Comparison of ENCODE assay signal across 1 cellular context in genomic region chr18:35811896-35812295, GRCh38.
TF ChIP-seq lines count a peak whose summit lies in the region.

No MANE protein-coding gene starts in this region.

TF ChIP-seq in GM12878, 131 proteins besides CTCF, POLR2A, EP300 and RAD21 (continued from another document and continues in another):
- TF ChIP-seq MLLT1 (IDR thresholded peaks at IDR 0.05) (peak; percentile 40; the same call in 1 of the 2 replicates), NBN (IDR thresholded peaks at IDR 0.05) (no peak), ATF7 (IDR thresholded peaks at IDR 0.05; ENCODE audit: low read depth) (peak; percentile 83), TCF7 (IDR thresholded peaks at IDR 0.05; ENCODE audit: borderline replicate concordance) (no peak), CHD4 (IDR thresholded peaks at IDR 0.05) (no peak), RAD51 (IDR thresholded peaks at IDR 0.05) (no peak), BACH1 (IDR thresholded peaks at IDR 0.05; ENCODE audit: borderline replicate concordance) (no peak), ZNF274 (IDR thresholded peaks at IDR 0.05; ENCODE audit: insufficient read depth, insufficient read length) (no peak), HDAC6 (IDR thresholded peaks at IDR 0.05; ENCODE audit: unreplicated experiment) (no peak), BHLHE40 (IDR thresholded peaks at IDR 0.05; ENCODE audit: borderline replicate concordance in 1 of 2, low read depth in 2 of 2, low read length in 1 of 2) (peak in 1 of 2 experiments; percentile 10; a peak in 1 of 4 replicates), CHD2 (IDR thresholded peaks at IDR 0.05; ENCODE audit: borderline replicate concordance, low read depth, low read length) (no peak), ATF3 (IDR thresholded peaks at IDR 0.05; ENCODE audit: borderline replicate concordance, extremely low read depth, low read depth, low read length) (no peak), DPF2 (IDR thresholded peaks at IDR 0.05) (peak; percentile 80), NR2F1 (conservative IDR thresholded peaks at IDR 0.05) (no peak; the same call in 1 of the 2 replicates), YY1 (IDR thresholded peaks at IDR 0.05; ENCODE audit: low read depth, low read length) (no peak), MEF2B (IDR thresholded peaks at IDR 0.05; ENCODE audit: partially characterized antibody, poor library complexity, severe bottlenecking) (peak; percentile 50), ZNF24 (IDR thresholded peaks at IDR 0.05) (no peak), EZH2 (IDR thresholded peaks at IDR 0.05; ENCODE audit: borderline replicate concordance, control insufficient read depth, low read depth, low read length) (no peak), SIX5 (IDR thresholded peaks at IDR 0.05; ENCODE audit: low read depth, low read length, severe bottlenecking) (no peak), CBX3 (IDR thresholded peaks at IDR 0.05; ENCODE audit: borderline replicate concordance, low read depth) (no peak), JUND (IDR thresholded peaks at IDR 0.05; ENCODE audit: low read depth, low read length) (no peak), CREB1 (IDR thresholded peaks at IDR 0.05; ENCODE audit: low read depth) (no peak), ZNF217 (IDR thresholded peaks at IDR 0.05) (no peak), ATF2 (IDR thresholded peaks at IDR 0.05; ENCODE audit: low read length) (no peak), ZNF592 (IDR thresholded peaks at IDR 0.05) (no peak), ZBED1 (IDR thresholded peaks at IDR 0.05; ENCODE audit: borderline replicate concordance) (no peak), FOXK2 (IDR thresholded peaks at IDR 0.05) (no peak), IRF5 (IDR thresholded peaks at IDR 0.05; ENCODE audit: borderline replicate concordance) (no peak), CEBPB (IDR thresholded peaks at IDR 0.05; ENCODE audit: borderline replicate concordance in 1 of 2, low read depth in 2 of 2, low read length in 2 of 2) (no peak), RUNX3 (IDR thresholded peaks at IDR 0.05; ENCODE audit: low read length) (no peak), REST (IDR thresholded peaks at IDR 0.05; ENCODE audit: low read depth, low read length) (no peak), JUNB (IDR thresholded peaks at IDR 0.05) (no peak), NFXL1 (IDR thresholded peaks at IDR 0.05; ENCODE audit: borderline replicate concordance) (no peak), TCF12 (IDR thresholded peaks at IDR 0.05; ENCODE audit: low read depth, low read length) (no peak), HDGF (IDR thresholded peaks at IDR 0.05) (no peak), ESRRA (IDR thresholded peaks at IDR 0.05; ENCODE audit: low read length) (no peak)
- TF ChIP-seq, protein P1, sequence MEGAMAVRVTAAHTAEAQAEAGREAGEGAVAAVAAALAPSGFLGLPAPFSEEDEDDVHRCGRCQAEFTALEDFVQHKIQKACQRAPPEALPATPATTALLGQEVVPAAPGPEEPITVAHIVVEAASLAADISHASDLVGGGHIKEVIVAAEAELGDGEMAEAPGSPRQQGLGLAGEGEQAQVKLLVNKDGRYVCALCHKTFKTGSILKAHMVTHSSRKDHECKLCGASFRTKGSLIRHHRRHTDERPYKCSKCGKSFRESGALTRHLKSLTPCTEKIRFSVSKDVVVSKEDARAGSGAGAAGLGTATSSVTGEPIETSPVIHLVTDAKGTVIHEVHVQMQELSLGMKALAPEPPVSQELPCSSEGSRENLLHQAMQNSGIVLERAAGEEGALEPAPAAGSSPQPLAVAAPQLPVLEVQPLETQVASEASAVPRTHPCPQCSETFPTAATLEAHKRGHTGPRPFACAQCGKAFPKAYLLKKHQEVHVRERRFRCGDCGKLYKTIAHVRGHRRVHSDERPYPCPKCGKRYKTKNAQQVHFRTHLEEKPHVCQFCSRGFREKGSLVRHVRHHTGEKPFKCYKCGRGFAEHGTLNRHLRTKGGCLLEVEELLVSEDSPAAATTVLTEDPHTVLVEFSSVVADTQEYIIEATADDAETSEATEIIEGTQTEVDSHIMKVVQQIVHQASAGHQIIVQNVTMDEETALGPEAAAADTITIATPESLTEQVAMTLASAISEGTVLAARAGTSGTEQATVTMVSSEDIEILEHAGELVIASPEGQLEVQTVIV (IDR thresholded peaks at IDR 0.05; ENCODE audit: borderline replicate concordance, partially characterized antibody), result no peak
- TF ChIP-seq, protein P2, sequence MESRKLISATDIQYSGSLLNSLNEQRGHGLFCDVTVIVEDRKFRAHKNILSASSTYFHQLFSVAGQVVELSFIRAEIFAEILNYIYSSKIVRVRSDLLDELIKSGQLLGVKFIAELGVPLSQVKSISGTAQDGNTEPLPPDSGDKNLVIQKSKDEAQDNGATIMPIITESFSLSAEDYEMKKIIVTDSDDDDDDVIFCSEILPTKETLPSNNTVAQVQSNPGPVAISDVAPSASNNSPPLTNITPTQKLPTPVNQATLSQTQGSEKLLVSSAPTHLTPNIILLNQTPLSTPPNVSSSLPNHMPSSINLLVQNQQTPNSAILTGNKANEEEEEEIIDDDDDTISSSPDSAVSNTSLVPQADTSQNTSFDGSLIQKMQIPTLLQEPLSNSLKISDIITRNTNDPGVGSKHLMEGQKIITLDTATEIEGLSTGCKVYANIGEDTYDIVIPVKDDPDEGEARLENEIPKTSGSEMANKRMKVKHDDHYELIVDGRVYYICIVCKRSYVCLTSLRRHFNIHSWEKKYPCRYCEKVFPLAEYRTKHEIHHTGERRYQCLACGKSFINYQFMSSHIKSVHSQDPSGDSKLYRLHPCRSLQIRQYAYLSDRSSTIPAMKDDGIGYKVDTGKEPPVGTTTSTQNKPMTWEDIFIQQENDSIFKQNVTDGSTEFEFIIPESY (IDR thresholded peaks at IDR 0.05), result no peak
- TF ChIP-seq, protein P3, sequence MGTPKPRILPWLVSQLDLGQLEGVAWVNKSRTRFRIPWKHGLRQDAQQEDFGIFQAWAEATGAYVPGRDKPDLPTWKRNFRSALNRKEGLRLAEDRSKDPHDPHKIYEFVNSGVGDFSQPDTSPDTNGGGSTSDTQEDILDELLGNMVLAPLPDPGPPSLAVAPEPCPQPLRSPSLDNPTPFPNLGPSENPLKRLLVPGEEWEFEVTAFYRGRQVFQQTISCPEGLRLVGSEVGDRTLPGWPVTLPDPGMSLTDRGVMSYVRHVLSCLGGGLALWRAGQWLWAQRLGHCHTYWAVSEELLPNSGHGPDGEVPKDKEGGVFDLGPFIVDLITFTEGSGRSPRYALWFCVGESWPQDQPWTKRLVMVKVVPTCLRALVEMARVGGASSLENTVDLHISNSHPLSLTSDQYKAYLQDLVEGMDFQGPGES (IDR thresholded peaks at IDR 0.05), result no peak
- TF ChIP-seq, protein P4, sequence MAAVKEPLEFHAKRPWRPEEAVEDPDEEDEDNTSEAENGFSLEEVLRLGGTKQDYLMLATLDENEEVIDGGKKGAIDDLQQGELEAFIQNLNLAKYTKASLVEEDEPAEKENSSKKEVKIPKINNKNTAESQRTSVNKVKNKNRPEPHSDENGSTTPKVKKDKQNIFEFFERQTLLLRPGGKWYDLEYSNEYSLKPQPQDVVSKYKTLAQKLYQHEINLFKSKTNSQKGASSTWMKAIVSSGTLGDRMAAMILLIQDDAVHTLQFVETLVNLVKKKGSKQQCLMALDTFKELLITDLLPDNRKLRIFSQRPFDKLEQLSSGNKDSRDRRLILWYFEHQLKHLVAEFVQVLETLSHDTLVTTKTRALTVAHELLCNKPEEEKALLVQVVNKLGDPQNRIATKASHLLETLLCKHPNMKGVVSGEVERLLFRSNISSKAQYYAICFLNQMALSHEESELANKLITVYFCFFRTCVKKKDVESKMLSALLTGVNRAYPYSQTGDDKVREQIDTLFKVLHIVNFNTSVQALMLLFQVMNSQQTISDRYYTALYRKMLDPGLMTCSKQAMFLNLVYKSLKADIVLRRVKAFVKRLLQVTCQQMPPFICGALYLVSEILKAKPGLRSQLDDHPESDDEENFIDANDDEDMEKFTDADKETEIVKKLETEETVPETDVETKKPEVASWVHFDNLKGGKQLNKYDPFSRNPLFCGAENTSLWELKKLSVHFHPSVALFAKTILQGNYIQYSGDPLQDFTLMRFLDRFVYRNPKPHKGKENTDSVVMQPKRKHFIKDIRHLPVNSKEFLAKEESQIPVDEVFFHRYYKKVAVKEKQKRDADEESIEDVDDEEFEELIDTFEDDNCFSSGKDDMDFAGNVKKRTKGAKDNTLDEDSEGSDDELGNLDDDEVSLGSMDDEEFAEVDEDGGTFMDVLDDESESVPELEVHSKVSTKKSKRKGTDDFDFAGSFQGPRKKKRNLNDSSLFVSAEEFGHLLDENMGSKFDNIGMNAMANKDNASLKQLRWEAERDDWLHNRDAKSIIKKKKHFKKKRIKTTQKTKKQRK (IDR thresholded peaks at IDR 0.05; ENCODE audit: low read depth, low read length), result no peak
